Comparison of ENCODE assay signal across 8 cellular contexts in the genomic region with DNA sequence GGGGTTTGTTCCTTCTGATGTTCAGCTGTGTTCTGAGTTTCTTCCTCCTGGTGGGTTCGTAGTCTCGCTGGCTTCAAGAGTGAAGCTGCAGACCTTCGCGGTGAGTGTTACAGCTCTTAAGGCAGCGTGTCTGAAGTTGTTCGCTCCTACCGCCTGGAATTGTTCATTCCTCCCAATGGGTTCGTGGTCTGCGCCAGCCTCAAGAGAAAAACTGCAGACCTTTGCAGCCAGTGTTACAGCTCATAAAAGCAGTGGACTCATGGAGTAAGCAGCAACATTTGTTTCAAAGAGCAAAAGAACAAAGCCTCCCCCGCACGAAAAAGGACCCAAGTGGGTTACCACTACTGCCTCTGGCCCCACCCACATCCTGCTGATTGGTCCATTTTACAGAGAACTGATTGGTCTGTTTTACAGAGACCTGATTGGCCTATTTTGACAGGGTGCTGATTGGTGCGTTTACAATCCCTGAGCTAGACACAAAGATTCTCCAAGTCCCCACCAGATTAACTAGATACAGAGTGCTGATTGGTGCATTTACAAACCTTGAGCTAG. TPM values are rescaled to one million over a fixed set of nuclear protein-coding genes. Genes with fewer than 3 reads are reported as not detected.
DNase-seq lines count a peak whose midpoint lies in the region; ATAC-seq and TF ChIP-seq lines count a peak whose summit lies in the region.
"Not testable (repeated sequence)": the region's sequence is repeated elsewhere in the genome, so short reads cannot be mapped to it uniquely, and the experiment has no call there.
"Had no signal": no experiment of that assay in that cellular context is flagged by ENCODE, and none has a peak within 500 bp of the region (broad histone marks: within the 10 kb centered on the region; RNA-seq: fewer than 3 reads in every experiment).

No MANE protein-coding gene starts in this region.

- intact Hi-C loops in sigmoid colon (cut with DNase I) = not testable (repeated sequence)

- not testable (repeated sequence) for H3K27me3 ChIP-seq in DND-41 (ENCODE audit: insufficient read depth, low read length, poor library complexity); sigmoid colon

- H4K20me1 ChIP-seq in DND-41 (ENCODE audit: insufficient read depth, low read length) = not testable (repeated sequence)

- POLR2A ChIA-PET in activated CD4-positive, alpha-beta T cell treated with anti-CD3 and anti-CD28 coated beads, Interleukin-2, amount 10 ng/mL, durations not matched to agents 7 days and 5 days (lab: Charles Lee) = not testable (repeated sequence)

- not testable (repeated sequence) for H3K4me3 Mint-ChIP-seq in T-helper 1 cell treated with Interleukin-12 subunit alpha and Interleukin-12 subunit beta and Interleukin-4 antibody, amounts not matched to agents 30 μg/mL and 1 μg/mL, for 36 hours; activated CD4-positive, alpha-beta T cell treated with anti-CD3 and anti-CD28 coated beads, Interleukin-2, amount 10 ng/mL, durations not matched to agents 7 days and 5 days; immature natural killer cell
- H3K4me3 Mint-ChIP-seq in activated T-cell treated with anti-CD3 and anti-CD28 coated beads, Interleukin-2, amount 50 U/mL, for 24 hours = peak overlapping the region; percentile 43
- H3K4me3 Mint-ChIP-seq in activated naive CD8-positive, alpha-beta T cell = peak overlapping the region; percentile 59

- TF ChIP-seq CTCF in DND-41 (IDR thresholded peaks at IDR 0.05; ENCODE audit: borderline replicate concordance, extremely low read depth, low read length, poor library complexity, severe bottlenecking); sigmoid colon (IDR thresholded peaks at IDR 0.05): not testable (repeated sequence)

- H3K27ac ChIP-seq in DND-41 (ENCODE audit: low read length); sigmoid colon: not testable (repeated sequence)

- H3K4me1 ChIP-seq in DND-41 (ENCODE audit: insufficient read depth, low read length) = not testable (repeated sequence)
- H3K4me1 ChIP-seq in sigmoid colon = peaks cover 0 to 52% (median 48%) of the 10 kb centered on the region in 4 donors

- peaks cover 42% of the 10 kb centered on the region for H3K4me1 Mint-ChIP-seq in T-helper 1 cell treated with Interleukin-12 subunit alpha and Interleukin-12 subunit beta and Interleukin-4 antibody, amounts not matched to agents 30 μg/mL and 1 μg/mL, for 36 hours (ENCODE audit: low read depth)
- peaks cover 60% of the 10 kb centered on the region for H3K4me1 Mint-ChIP-seq in activated CD4-positive, alpha-beta T cell treated with anti-CD3 and anti-CD28 coated beads, Interleukin-2, amount 10 ng/mL, durations not matched to agents 7 days and 5 days
- peaks cover 68% of the 10 kb centered on the region for H3K4me1 Mint-ChIP-seq in activated T-cell treated with anti-CD3 and anti-CD28 coated beads, Interleukin-2, amount 50 U/mL, for 24 hours (ENCODE audit: low read depth)
- H3K4me1 Mint-ChIP-seq in activated naive CD8-positive, alpha-beta T cell (ENCODE audit: low read depth) = peaks cover 76% of the 10 kb centered on the region
- H3K4me1 Mint-ChIP-seq in immature natural killer cell = peaks cover 41 to 44% of the 10 kb centered on the region in 2 donors

- H3K9me3 Mint-ChIP-seq in T-helper 1 cell treated with Interleukin-12 subunit alpha and Interleukin-12 subunit beta and Interleukin-4 antibody, amounts not matched to agents 30 μg/mL and 1 μg/mL, for 36 hours; activated CD4-positive, alpha-beta T cell treated with anti-CD3 and anti-CD28 coated beads, Interleukin-2, amount 10 ng/mL, durations not matched to agents 7 days and 5 days; activated T-cell treated with anti-CD3 and anti-CD28 coated beads, Interleukin-2, amount 50 U/mL, for 24 hours; activated naive CD8-positive, alpha-beta T cell (ENCODE audit: low read depth); immature natural killer cell: not testable (repeated sequence)

- not testable (repeated sequence) for H3K36me3 ChIP-seq in DND-41 (ENCODE audit: insufficient read depth, low read length); sigmoid colon

- not testable (repeated sequence) for H3K9me3 ChIP-seq in DND-41 (ENCODE audit: insufficient read depth, low read length, severe bottlenecking); sigmoid colon

- H3K27ac Mint-ChIP-seq in T-helper 1 cell treated with Interleukin-12 subunit alpha and Interleukin-12 subunit beta and Interleukin-4 antibody, amounts not matched to agents 30 μg/mL and 1 μg/mL, for 36 hours = peak overlapping the region; percentile 28
- H3K27ac Mint-ChIP-seq in activated CD4-positive, alpha-beta T cell treated with anti-CD3 and anti-CD28 coated beads, Interleukin-2, amount 10 ng/mL, durations not matched to agents 7 days and 5 days = peak overlapping the region; percentile 83
- H3K27ac Mint-ChIP-seq in activated T-cell treated with anti-CD3 and anti-CD28 coated beads, Interleukin-2, amount 50 U/mL, for 24 hours = peak overlapping the region; percentile 86
- H3K27ac Mint-ChIP-seq in activated naive CD8-positive, alpha-beta T cell = peak overlapping the region; percentile 73
- H3K27ac Mint-ChIP-seq in immature natural killer cell = peak overlapping the region in 4 of 6 donors; percentile 12 to 47 (median 28)

- peaks cover 19% of the 10 kb centered on the region for H3K36me3 Mint-ChIP-seq in T-helper 1 cell treated with Interleukin-12 subunit alpha and Interleukin-12 subunit beta and Interleukin-4 antibody, amounts not matched to agents 30 μg/mL and 1 μg/mL, for 36 hours (ENCODE audit: low read depth)
- H3K36me3 Mint-ChIP-seq in activated CD4-positive, alpha-beta T cell treated with anti-CD3 and anti-CD28 coated beads, Interleukin-2, amount 10 ng/mL, durations not matched to agents 7 days and 5 days (ENCODE audit: low read depth) = peaks cover 26% of the 10 kb centered on the region
- H3K36me3 Mint-ChIP-seq in activated T-cell treated with anti-CD3 and anti-CD28 coated beads, Interleukin-2, amount 50 U/mL, for 24 hours (ENCODE audit: low read depth) = peaks cover 12% of the 10 kb centered on the region
- not testable (repeated sequence) for H3K36me3 Mint-ChIP-seq in activated naive CD8-positive, alpha-beta T cell; immature natural killer cell

- CTCF ChIA-PET in activated CD4-positive, alpha-beta T cell treated with anti-CD3 and anti-CD28 coated beads, Interleukin-2, amount 10 ng/mL, durations not matched to agents 7 days and 5 days (lab: Charles Lee) = interaction anchor here (0.8 to 1.1 kb wide), 4 partner anchors 11 to 107 kb away, joined by 3 to 7 read pairs (median 4); no protein-coding TSS in a partner anchor

- not testable (repeated sequence) for H3K9ac ChIP-seq in DND-41 (ENCODE audit: low read depth, low read length)

- TF ChIP-seq EP300 in sigmoid colon (IDR thresholded peaks at IDR 0.05) = not testable (repeated sequence)

- not testable (repeated sequence) for ATAC-seq in DND-41 (ENCODE audit: insufficient read depth, low read depth)

- WGBS in sigmoid colon, 2 donors = 94 to 98% methylated on average over 12 of the region's 12 CpGs

- not testable (repeated sequence) for H3K79me2 ChIP-seq in DND-41 (ENCODE audit: insufficient read depth, low read length)

- peak; percentile 20 for DNase-seq in DND-41
- not testable (repeated sequence) for DNase-seq in activated CD4-positive, alpha-beta T cell treated with anti-CD3 and anti-CD28 coated beads, Interleukin-2, amount 10 ng/mL, durations not matched to agents 7 days and 5 days; activated T-cell treated with anti-CD3 and anti-CD28 coated beads, Interleukin-2, amount 50 U/mL, for 24 hours; immature natural killer cell
- peak; percentile 19 for DNase-seq in sigmoid colon

- H3K27me3 Mint-ChIP-seq in T-helper 1 cell treated with Interleukin-12 subunit alpha and Interleukin-12 subunit beta and Interleukin-4 antibody, amounts not matched to agents 30 μg/mL and 1 μg/mL, for 36 hours (ENCODE audit: low read depth); activated CD4-positive, alpha-beta T cell treated with anti-CD3 and anti-CD28 coated beads, Interleukin-2, amount 10 ng/mL, durations not matched to agents 7 days and 5 days; activated T-cell treated with anti-CD3 and anti-CD28 coated beads, Interleukin-2, amount 50 U/mL, for 24 hours; activated naive CD8-positive, alpha-beta T cell; immature natural killer cell (ENCODE audit: low read depth in 3 of 3): not testable (repeated sequence)

- not testable (repeated sequence) for H2AFZ ChIP-seq in DND-41 (ENCODE audit: low read depth, low read length)

- not testable (repeated sequence) for H3K4me2 ChIP-seq in DND-41 (ENCODE audit: insufficient read depth, low read length)

- not testable (repeated sequence) for H3K4me3 ChIP-seq in DND-41 (ENCODE audit: low read depth in 1 of 2, low read length in 2 of 2); sigmoid colon

- not testable (repeated sequence) for TF ChIP-seq POLR2A in sigmoid colon (IDR thresholded peaks at IDR 0.05)

RNA-seq across cellular contexts. Expression of a gene that starts 16.3 kb away (rescaled TPM):
- total RNA-seq in activated CD4-positive, alpha-beta T cell treated with anti-CD3 and anti-CD28 coated beads, Interleukin-2, amount 10 ng/mL, durations not matched to agents 7 days and 5 days = 10 to 100 TPM; 29.5 to 32.0 TPM
- polyA plus RNA-seq in immature natural killer cell = 1 to 10 TPM; 1.9 to 6.1 (median 4.2) TPM
- total RNA-seq in sigmoid colon = 100 to 1,000 TPM in 1 of 4 donors, 10 to 100 TPM in 3; 38.2 to 215 (median 66.2) TPM
- 10 to 100 TPM; 13.8 to 43.3 (median 29.6) TPM for polyA plus RNA-seq in sigmoid colon

RNA-seq across cellular contexts. Expression of a gene that starts 16.8 kb away (rescaled TPM):
- under 1 TPM in 1 of 2 experiments, not detected in 1; 0.06 TPM for total RNA-seq in activated CD4-positive, alpha-beta T cell treated with anti-CD3 and anti-CD28 coated beads, Interleukin-2, amount 10 ng/mL, durations not matched to agents 7 days and 5 days
- polyA plus RNA-seq in immature natural killer cell (1 to 10 TPM in 1 of 3 donors, under 1 TPM in 1, not detected in 1; 0.52 to 2.1 TPM), sigmoid colon (under 1 TPM in 1 of 3 donors, not detected in 2; 0.83 TPM)
- total RNA-seq in sigmoid colon = 1 to 10 TPM in 3 of 4 donors, under 1 TPM in 1; 0.36 to 6.1 (median 1.8) TPM
- total RNA-seq: H1 had no signal

Comparison
In these comparisons a context has a peak if more than half of its experiments do, and no peak if none do; other contexts are left out.
1. H3K27ac Mint-ChIP-seq: peak in every context shown above with its lines; median percentile 86 in activated T-cell treated with anti-CD3 and anti-CD28 coated beads, Interleukin-2, amount 50 U/mL, for 24 hours; 83 in activated CD4-positive, alpha-beta T cell treated with anti-CD3 and anti-CD28 coated beads, Interleukin-2, amount 10 ng/mL, durations not matched to agents 7 days and 5 days; 73 in activated naive CD8-positive, alpha-beta T cell; 28 in T-helper 1 cell treated with Interleukin-12 subunit alpha and Interleukin-12 subunit beta and Interleukin-4 antibody, amounts not matched to agents 30 μg/mL and 1 μg/mL, for 36 hours; 28 in immature natural killer cell.